9 cellular contexts compared by ENCODE assay signal in the genomic region with DNA sequence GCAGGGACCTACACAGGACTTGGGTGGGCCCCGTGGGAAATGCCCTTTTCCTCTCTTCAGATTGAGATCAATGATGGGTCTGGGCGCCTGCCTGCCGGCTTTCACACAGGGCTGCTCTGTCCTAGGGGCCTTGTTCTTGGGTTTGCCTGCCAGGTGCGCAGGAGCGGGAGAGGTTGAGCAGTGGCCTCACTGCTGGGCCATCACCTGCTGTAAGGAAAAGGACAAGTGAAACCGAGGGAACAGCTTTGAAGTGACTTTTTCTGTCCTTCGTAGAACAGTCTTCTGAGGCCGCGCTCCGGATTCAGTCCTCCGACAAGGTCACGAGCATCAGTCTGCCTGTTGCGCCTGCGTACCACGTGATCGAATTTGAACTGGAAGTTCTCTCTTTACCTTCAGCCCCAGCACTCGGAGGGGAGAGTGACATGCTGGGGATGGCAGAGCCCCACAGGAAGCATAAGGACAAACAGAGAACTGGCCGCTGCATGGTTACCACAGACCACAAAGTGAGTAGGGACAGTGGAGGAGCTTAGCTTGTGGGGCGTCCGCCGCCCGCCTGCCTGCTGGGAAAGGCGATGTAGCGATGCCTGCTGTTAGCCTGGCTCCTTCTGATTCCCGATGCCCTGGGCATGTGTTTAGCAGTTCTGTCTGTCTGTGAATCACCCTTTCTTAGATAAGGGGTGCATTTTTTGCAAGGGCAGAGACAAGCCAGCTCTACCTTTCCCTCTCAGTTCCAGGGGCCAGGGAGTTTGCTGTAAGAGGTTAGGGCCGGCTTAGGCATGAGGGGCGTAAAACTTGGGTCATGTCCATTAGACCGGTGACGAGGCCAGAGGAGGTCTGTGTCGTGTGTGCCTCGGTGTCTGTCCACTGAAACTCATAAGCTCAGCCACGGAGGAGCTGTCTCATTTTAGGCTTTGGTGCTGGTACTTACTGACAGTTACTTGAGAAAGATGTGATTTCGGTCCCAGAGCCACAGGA. TPM values are rescaled to one million over a fixed set of nuclear protein-coding genes. Genes with fewer than 3 reads are reported as not detected.
DNase-seq lines count a peak whose midpoint lies in the region; ATAC-seq, FAIRE-seq and TF ChIP-seq lines count a peak whose summit lies in the region.
"Had no signal": no experiment of that assay in that cellular context is flagged by ENCODE, and none has a peak within 500 bp of the region (broad histone marks: within the 10 kb centered on the region; RNA-seq: fewer than 3 reads in every experiment).

No MANE protein-coding gene starts in this region.

- H2BK120ac ChIP-seq in H1 (replicated peaks; ENCODE audit: low read depth, low read length): no peak overlapping the region
- H2BK120ac ChIP-seq in mesendoderm (ENCODE audit: low read depth, low read length): no peak overlapping the region

- H4K5ac ChIP-seq in H1 (ENCODE audit: insufficient read length, low read depth, low read length): no peak overlapping the region
- no peak overlapping the region for H4K5ac ChIP-seq in mesendoderm (ENCODE audit: low read length)

- no peaks in the 10 kb centered on the region for H3K9me3 ChIP-seq in CD4-positive, alpha-beta T cell (ENCODE audit: control insufficient read depth, low read length)
- H3K9me3 ChIP-seq in Peyer's patch (no peaks in the 10 kb centered on the region), H1 (ENCODE audit: insufficient read depth in 2 of 2, low read depth in 1 of 2, low read length in 1 of 2) (no peaks in the 10 kb centered on the region), osteoblast (ENCODE audit: low read depth, low read length) (no peaks in the 10 kb centered on the region), ovary (no peaks in the 10 kb centered on the region)
- H3K9me3 ChIP-seq: ascending aorta had no signal

- 95% methylated on average over 29 of the region's 33 CpGs; no CpG with 5 or more reads in 1 of the 2 experiments for WGBS in H1 (ENCODE audit: extremely low coverage in 1 of 2, insufficient coverage in 1 of 2, insufficient read length in 1 of 2, insufficient replicate concordance in 2 of 2, low coverage in 1 of 2, low lambda C conversion rate in 2 of 2, missing lambda C conversion rate in 1 of 2), 2 experiments
- no CpG with 5 or more reads among the region's 33 CpGs for WGBS in mesendoderm (ENCODE audit: extremely low coverage, insufficient coverage, low lambda C conversion rate)
- WGBS in ovary, 3 donors: 94 to 98% (median 94%) methylated on average over 32 to 33 of the region's 33 CpGs

- no peak for TF ChIP-seq CTCF in CD4-positive, alpha-beta T cell (IDR thresholded peaks at IDR 0.05)
- TF ChIP-seq CTCF in Peyer's patch (IDR thresholded peaks at IDR 0.05) (no peak), H1 (IDR thresholded peaks at IDR 0.05; ENCODE audit: control extremely low read depth in 1 of 3, insufficient read depth in 1 of 3, low read depth in 1 of 3, low read length in 3 of 3) (no peak), osteoblast (IDR thresholded peaks at IDR 0.05; ENCODE audit: extremely low read depth, low read depth, low read length) (no peak), ovary (IDR thresholded peaks at IDR 0.05) (no peak)

- no peak overlapping the region for H3K4me3 ChIP-seq in Peyer's patch
- no peak overlapping the region for H3K4me3 ChIP-seq in H1 (ENCODE audit: extremely low read depth in 1 of 4, insufficient read depth in 2 of 4, low read depth in 3 of 4, low read length in 4 of 4)
- H3K4me3 ChIP-seq in osteoblast (ENCODE audit: insufficient read depth, low read length): no peak overlapping the region
- no peak overlapping the region for H3K4me3 ChIP-seq in mesendoderm (ENCODE audit: low read length)
- no peak overlapping the region for H3K4me3 ChIP-seq in ovary
- H3K4me3 ChIP-seq: ascending aorta had no signal

- H3K9me3 Mint-ChIP-seq in CD4-positive, alpha-beta T cell: no peaks in the 10 kb centered on the region

- intact Hi-C loops in CD4-positive, alpha-beta T cell (cut with DNase I, micrococcal nuclease): loop anchor here in 1 of 2 experiments (10.0 kb wide), 1 partner anchor 247 kb away; the partner anchor contains the start of gene CFAP410
- intact Hi-C loops in ovary (cut with DNase I): no loop called here

- H3K36me3 Mint-ChIP-seq in CD4-positive, alpha-beta T cell (ENCODE audit: low read depth): peaks cover 75% of the 10 kb centered on the region

- peaks cover 5 to 53% (median 19%) of the 10 kb centered on the region in 4 donors for H3K4me1 ChIP-seq in Peyer's patch
- no peaks in the 10 kb centered on the region for H3K4me1 ChIP-seq in H1 (replicated peaks in 1 of 4; ENCODE audit: control insufficient read depth in 3 of 4, insufficient read depth in 4 of 4, low read length in 3 of 4)
- no peaks in the 10 kb centered on the region for H3K4me1 ChIP-seq in osteoblast (ENCODE audit: insufficient read depth, low read length)
- H3K4me1 ChIP-seq in mesendoderm (ENCODE audit: control insufficient read depth, low read depth, low read length): no peaks in the 10 kb centered on the region
- H3K4me1 ChIP-seq in ovary (ENCODE audit: insufficient read depth): no peaks in the 10 kb centered on the region
- H3K4me1 ChIP-seq: ascending aorta had no signal

- no peak for TF ChIP-seq EP300 in H1 (IDR thresholded peaks at IDR 0.05; ENCODE audit: borderline replicate concordance in 1 of 2, low read depth in 2 of 2, low read length in 2 of 2)
- no peak for TF ChIP-seq EP300 in ovary (IDR thresholded peaks at IDR 0.05)

- H3K14ac ChIP-seq in H1 (ENCODE audit: insufficient read length): no peak overlapping the region

- no peaks in the 10 kb centered on the region for H3K27me3 Mint-ChIP-seq in CD4-positive, alpha-beta T cell

- H2AK5ac ChIP-seq in H1 (ENCODE audit: low read depth, low read length) (no peak overlapping the region), mesendoderm (ENCODE audit: low read length) (no peak overlapping the region)

- peak in 2 of 10 experiments; percentile 30 to 34 for DNase-seq in CD4-positive, alpha-beta T cell
- DNase-seq in Peyer's patch (peak; percentile 35 to 58 (median 51)), H1 (ENCODE audit: low read depth in 1 of 2, low spot score in 2 of 2) (peak in 1 of 2 experiments; percentile 33), osteoblast (ENCODE audit: insufficient read length, low spot score, missing footprints) (peak; percentile 18), GM12891 (ENCODE audit: insufficient read length, low spot score) (no peak), T1000 (lab: John Stamatoyannopoulos, UW) (no peak), mesendoderm (no peak), ovary (no peak)

- peak overlapping the region; percentile 74 for H3K4me3 Mint-ChIP-seq in CD4-positive, alpha-beta T cell

- peaks cover 0 to 60% (median 0%) of the 10 kb centered on the region in 3 donors for H3K36me3 ChIP-seq in Peyer's patch
- peaks cover 13 to 54% (median 29%) of the 10 kb centered on the region in 4 experiments for H3K36me3 ChIP-seq in H1 (ENCODE audit: control insufficient read depth in 2 of 4, insufficient read depth in 4 of 4, low read length in 3 of 4)
- peaks cover 79% of the 10 kb centered on the region for H3K36me3 ChIP-seq in osteoblast (ENCODE audit: insufficient read depth, low read length)
- peaks cover 6% of the 10 kb centered on the region for H3K36me3 ChIP-seq in mesendoderm (ENCODE audit: control insufficient read depth, insufficient read depth, low read length)
- no peaks in the 10 kb centered on the region for H3K36me3 ChIP-seq in ovary

- FAIRE-seq in H1 (lab: Jason Lieb, UNC) (no peak), GM12891 (lab: Jason Lieb, UNC) (no peak)

- H3K18ac ChIP-seq in H1 (ENCODE audit: extremely low read depth, low read length): no peak overlapping the region
- H3K18ac ChIP-seq in mesendoderm (ENCODE audit: low read length): no peak overlapping the region

- H2BK15ac ChIP-seq in H1 (ENCODE audit: low read length) (no peak overlapping the region), mesendoderm (replicated peaks; ENCODE audit: low read depth) (no peak overlapping the region)

- H2AFZ ChIP-seq in H1 (ENCODE audit: low read length): no peak overlapping the region
- H2AFZ ChIP-seq in osteoblast (ENCODE audit: low read length): no peak overlapping the region

- no peak overlapping the region for H3K4ac ChIP-seq in H1 (replicated peaks; ENCODE audit: insufficient read length, low read depth, low read length)
- no peak overlapping the region for H3K4ac ChIP-seq in mesendoderm (ENCODE audit: low read depth, low read length)

- no peak overlapping the region for H3K4me2 ChIP-seq in H1 (ENCODE audit: insufficient read depth in 1 of 2, low read depth in 2 of 2, low read length in 2 of 2)
- H3K4me2 ChIP-seq in osteoblast (ENCODE audit: insufficient read depth, low read length): no peak overlapping the region
- no peak overlapping the region for H3K4me2 ChIP-seq in mesendoderm (ENCODE audit: low read length)

- TF ChIP-seq RAD21 in H1 (IDR thresholded peaks at IDR 0.05 in 1 of 2, conservative IDR thresholded peaks at IDR 0.05 in 1 of 2; ENCODE audit: low read depth in 2 of 2, low read length in 2 of 2): no peak

- H3K27ac ChIP-seq in CD4-positive, alpha-beta T cell (ENCODE audit: low read depth, low read length): peak overlapping the region; percentile 80
- H3K27ac ChIP-seq in Peyer's patch: peak overlapping the region; percentile 78 to 94 (median 84)
- H3K27ac ChIP-seq in H1 (ENCODE audit: low read depth, low read length): no peak overlapping the region
- H3K27ac ChIP-seq in osteoblast (ENCODE audit: low read depth, low read length): no peak overlapping the region
- H3K27ac ChIP-seq in mesendoderm (ENCODE audit: low read depth, low read length): no peak overlapping the region
- no peak overlapping the region for H3K27ac ChIP-seq in ovary
- H3K27ac ChIP-seq: ascending aorta had no signal

- no peak overlapping the region for H2BK12ac ChIP-seq in H1 (ENCODE audit: low read depth, low read length)

- H3K9ac ChIP-seq in H1 (replicated peaks in 1 of 4; ENCODE audit: extremely low read depth in 1 of 4, low read depth in 3 of 4, low read length in 3 of 4): no peak overlapping the region
- no peak overlapping the region for H3K9ac ChIP-seq in mesendoderm (ENCODE audit: low read length)

- H4K20me1 ChIP-seq in H1 (replicated peaks in 1 of 2; ENCODE audit: control insufficient read depth in 1 of 2, insufficient read depth in 2 of 2, low read length in 2 of 2) (peaks cover 3 to 6% of the 10 kb centered on the region in 2 experiments), osteoblast (ENCODE audit: insufficient read depth, low read length) (peaks cover 19% of the 10 kb centered on the region)

- H4K8ac ChIP-seq in H1 (ENCODE audit: extremely low read depth, insufficient read depth, low read length) (0 out of 2 replicates have a peak overlapping the region, but pooled peaks have one; percentile 47), mesendoderm (ENCODE audit: low read depth, low read length) (no peak overlapping the region)

- peaks cover 4% of the 10 kb centered on the region for H3K79me1 ChIP-seq in H1 (ENCODE audit: low read depth, low read length)
- no peaks in the 10 kb centered on the region for H3K79me1 ChIP-seq in mesendoderm (ENCODE audit: low read length)

- peak overlapping the region; percentile 95 for H3K27ac Mint-ChIP-seq in CD4-positive, alpha-beta T cell

- no peak overlapping the region for H4K91ac ChIP-seq in H1 (replicated peaks; ENCODE audit: insufficient read length, low read length)

- H3K4me1 Mint-ChIP-seq in CD4-positive, alpha-beta T cell (ENCODE audit: low read depth): peaks cover 82% of the 10 kb centered on the region

- H3K23me2 ChIP-seq in H1 (ENCODE audit: low read depth, low read length): no peaks in the 10 kb centered on the region

- no peak overlapping the region for H3K23ac ChIP-seq in H1 (ENCODE audit: insufficient read length)
- H3K23ac ChIP-seq in mesendoderm (ENCODE audit: low read length): no peak overlapping the region

- H3K79me2 ChIP-seq in H1 (ENCODE audit: control insufficient read depth in 1 of 2, insufficient read depth in 2 of 2, low read length in 2 of 2): no peaks in the 10 kb centered on the region
- peaks cover 2% of the 10 kb centered on the region for H3K79me2 ChIP-seq in osteoblast (ENCODE audit: insufficient read depth, low read length)
- no peaks in the 10 kb centered on the region for H3K79me2 ChIP-seq in mesendoderm (ENCODE audit: control insufficient read depth, insufficient read depth, low read length)

- POLR2A ChIA-PET in CD4-positive, alpha-beta T cell (lab: Charles Lee): interaction anchor here (0.5 to 1.5 kb wide), 2 partner anchors 9 to 67 kb away, joined by 6 to 8 read pairs; no protein-coding TSS in a partner anchor
- POLR2A ChIA-PET in H1 (lab: Charles Lee; ENCODE audit: partially characterized antibody): no interaction called here

- ATAC-seq in CD4-positive, alpha-beta T cell (ENCODE audit: poor library complexity): no peak

- no peak overlapping the region for H2BK20ac ChIP-seq in H1 (ENCODE audit: low read length)

- H2BK5ac ChIP-seq in H1 (ENCODE audit: low read depth, low read length) (no peak overlapping the region), mesendoderm (ENCODE audit: low read length) (no peak overlapping the region)

- no peaks in the 10 kb centered on the region for H3K27me3 ChIP-seq in CD4-positive, alpha-beta T cell (ENCODE audit: control insufficient read depth, insufficient read depth, low read length)
- H3K27me3 ChIP-seq in Peyer's patch (no peaks in the 10 kb centered on the region), H1 (replicated peaks in 1 of 4; ENCODE audit: control insufficient read depth in 3 of 4, extremely low read depth in 1 of 4, insufficient read depth in 3 of 4, low read length in 3 of 4) (no peaks in the 10 kb centered on the region), osteoblast (ENCODE audit: insufficient read depth, low read length) (no peaks in the 10 kb centered on the region), mesendoderm (ENCODE audit: insufficient read depth, low read length, poor library complexity) (no peaks in the 10 kb centered on the region), ovary (no peaks in the 10 kb centered on the region)
- H3K27me3 ChIP-seq: ascending aorta had no signal

- H3K56ac ChIP-seq in H1 (replicated peaks; ENCODE audit: insufficient read length, low read depth, low read length) (no peak overlapping the region), mesendoderm (ENCODE audit: low read length) (no peak overlapping the region)

- TF ChIP-seq POLR2A in Peyer's patch (IDR thresholded peaks at IDR 0.05) (no peak), H1 (IDR thresholded peaks at IDR 0.05; ENCODE audit: control extremely low read depth in 1 of 2, low read depth in 2 of 2, low read length in 2 of 2) (no peak), GM12891 (IDR thresholded peaks at IDR 0.05; ENCODE audit: low read depth, low read length) (no peak; the same call in 1 of the 2 replicates), ovary (IDR thresholded peaks at IDR 0.05) (no peak)

- CTCF ChIA-PET in CD4-positive, alpha-beta T cell (lab: Charles Lee): no interaction called here
- CTCF ChIA-PET in H1 (lab: Charles Lee; ENCODE audit: partially characterized antibody): interaction anchor here (1.9 kb wide), 1 partner anchor 9 kb away, joined by 6 read pairs; no protein-coding TSS in a partner anchor

RNA-seq across cellular contexts. Expression of gene PWP2, which starts 19.5 kb away (rescaled TPM):
- 10 to 100 TPM; 38.0 to 40.6 TPM for total RNA-seq in CD4-positive, alpha-beta T cell
- 10 to 100 TPM in 2 of 4 donors, 1 to 10 TPM in 2; 5.6 to 63.5 (median 10.6) TPM for total RNA-seq in Peyer's patch
- 6.7 and 11.8 TPM in 2 replicates for total RNA-seq in H1 (2021; fragmentation: NEBNext Ultra II Directional; extraction: Animal tissue kit (Norgen Biotek cat#: 25700))
- 4.3 and 4.4 TPM in 2 replicates for polyA plus RNA-seq in H1 (2011; rRNA removed)
- 6.4 TPM for polyA plus RNA-seq in H1 (2011; cell fraction: cytosol; rRNA removed)
- 32.4 TPM for polyA plus RNA-seq in H1 (2011; cell fraction: nucleus; rRNA removed)
- 4.5 to 12.2 TPM (median 9.8 TPM) in 4 replicates for polyA plus RNA-seq in H1 (2012, experiment 1 of 2)
- 7.7 TPM for polyA plus RNA-seq in H1 (2012, experiment 2 of 2)
- polyA plus RNA-seq in H1 (2013, experiment 1 of 2): 1.8 TPM
- polyA plus RNA-seq in H1 (2013, experiment 2 of 2): 0.77 TPM
- 11.8 and 13.2 TPM in 2 replicates for polyA minus RNA-seq in H1 (2011; rRNA and poly(A)+ RNA removed)
- 10.4 TPM for polyA minus RNA-seq in H1 (2011; cell fraction: cytosol; rRNA and poly(A)+ RNA removed)
- polyA minus RNA-seq in H1 (2011; cell fraction: nucleus; rRNA and poly(A)+ RNA removed): 14.9 TPM
- total RNA-seq in osteoblast: 2.2 and 2.7 TPM in 2 replicates
- polyA plus RNA-seq in GM12891 (2012; ENCODE audit: low read depth, missing spikeins): 3.5 TPM
- 0.51 TPM for polyA plus RNA-seq in mesendoderm (2013, experiment 1 of 2)
- 0.66 TPM for polyA plus RNA-seq in mesendoderm (2013, experiment 2 of 2)
- total RNA-seq in ovary: 1 to 10 TPM; 1.9 to 9.3 (median 4.4) TPM
- polyA plus RNA-seq in ovary: 1 to 10 TPM; 1.2 to 4.0 TPM

RNA-seq across cellular contexts. Expression of gene GATD3, which starts 45.8 kb away (rescaled TPM):
- total RNA-seq in CD4-positive, alpha-beta T cell: 10 to 100 TPM; 21.9 to 23.0 TPM
- total RNA-seq in Peyer's patch: 10 to 100 TPM; 16.5 to 42.9 (median 23.0) TPM
- total RNA-seq in H1 (2021; fragmentation: NEBNext Ultra II Directional; extraction: Animal tissue kit (Norgen Biotek cat#: 25700)): 5.4 and 9.7 TPM in 2 replicates
- polyA plus RNA-seq in H1 (2011; rRNA removed): 17.9 and 24.8 TPM in 2 replicates
- polyA plus RNA-seq in H1 (2011; cell fraction: cytosol; rRNA removed): 18.6 TPM
- polyA plus RNA-seq in H1 (2011; cell fraction: nucleus; rRNA removed): 31.5 TPM
- 10.0 to 15.4 TPM (median 13.2 TPM) in 4 replicates for polyA plus RNA-seq in H1 (2012, experiment 1 of 2)
- 13.9 TPM for polyA plus RNA-seq in H1 (2012, experiment 2 of 2)
- 10.2 TPM for polyA plus RNA-seq in H1 (2013, experiment 1 of 2)
- polyA plus RNA-seq in H1 (2013, experiment 2 of 2): 11.4 TPM
- polyA minus RNA-seq in H1 (2011; rRNA and poly(A)+ RNA removed): 13.5 and 18.0 TPM in 2 replicates
- 11.0 TPM for polyA minus RNA-seq in H1 (2011; cell fraction: cytosol; rRNA and poly(A)+ RNA removed)
- 22.2 TPM for polyA minus RNA-seq in H1 (2011; cell fraction: nucleus; rRNA and poly(A)+ RNA removed)
- total RNA-seq in osteoblast: 8.8 and 16.3 TPM in 2 replicates
- polyA plus RNA-seq in GM12891 (2012; ENCODE audit: low read depth, missing spikeins): 20.6 TPM
- polyA plus RNA-seq in mesendoderm (2013, experiment 1 of 2): 8.9 TPM
- polyA plus RNA-seq in mesendoderm (2013, experiment 2 of 2): 8.4 TPM
- 10 to 100 TPM in 5 of 7 donors, 1 to 10 TPM in 2; 5.6 to 16.4 (median 11.7) TPM for total RNA-seq in ovary
- polyA plus RNA-seq in ovary: 1 to 10 TPM; 4.3 to 7.4 TPM
- total RNA-seq: ascending aorta had no signal

Comparison
In these comparisons a context has a peak if more than half of its experiments do, and no peak if none do; other contexts are left out.
1. DNase-seq: peak in Peyer's patch (3 of 3) and osteoblast (single experiment); none in GM12891 (single experiment), T1000 (single experiment), mesendoderm (single experiment) and ovary (0 of 5).
2. H3K27ac ChIP-seq: peak in CD4-positive, alpha-beta T cell (single experiment) and Peyer's patch (4 of 4); none in H1 (single experiment), osteoblast (single experiment), mesendoderm (single experiment) and ovary (0 of 2).